18 cellular contexts compared by ENCODE assay signal in the genomic region with DNA sequence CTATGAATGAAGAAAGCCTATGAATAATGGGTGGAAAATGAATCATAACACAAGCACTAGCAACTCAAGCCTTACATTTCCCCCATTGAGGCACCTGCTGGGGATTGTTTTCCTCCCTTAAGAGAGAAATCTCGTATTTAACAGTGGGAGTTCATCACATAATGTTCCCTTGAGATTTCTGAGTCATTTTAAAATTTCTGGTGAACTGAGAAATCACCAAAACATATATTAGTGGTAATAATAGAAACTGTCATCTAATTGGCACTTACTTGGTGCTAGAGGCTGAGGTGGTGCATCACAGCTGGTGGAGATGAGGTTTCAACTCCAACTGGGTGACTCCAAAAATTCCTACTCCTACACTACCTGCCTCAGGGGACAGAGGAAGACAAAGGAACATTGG.
DNase-seq lines count a peak whose midpoint lies in the region; ATAC-seq and TF ChIP-seq lines count a peak whose summit lies in the region.
"Had no signal": no experiment of that assay in that cellular context is flagged by ENCODE, and none has a peak within 500 bp of the region (broad histone marks: within the 10 kb centered on the region; RNA-seq: fewer than 3 reads in every experiment).

No MANE protein-coding gene starts in this region.

- no peak overlapping the region for H3K27ac Mint-ChIP-seq in stimulated activated naive B cell treated with anti-CD40 and anti-IgM and Interleukin-4, amounts not matched to agents 10 μg/mL and 1 μg/mL and 100 μg/mL, for 72 hours
- H3K27ac Mint-ChIP-seq: B cell; CD4-positive, CD25-positive, alpha-beta regulatory T cell; CD8-positive, alpha-beta T cell; GM23338; H9 had no signal

- BruUV-seq in A673 (replicated peaks; lab: Mats Ljungman, UMichigan), result no TSS peak

- POLR2A ChIA-PET in A673 (lab: Charles Lee; ENCODE audit: low non-redundant PET), result no interaction called here

- TF ChIP-seq EP300 in esophagus muscularis mucosa (IDR thresholded peaks at IDR 0.05), result no peak

- no peaks in the 10 kb centered on the region for H3K27me3 ChIP-seq in A673 (replicated peaks; ENCODE audit: insufficient read depth, low read depth, low read length, poor library complexity)
- H3K27me3 ChIP-seq in esophagus muscularis mucosa, result peaks cover 0 to 4% (median 0%) of the 10 kb centered on the region in 4 donors
- H3K27me3 ChIP-seq: BLaER1 had no signal

- H3K4me3 Mint-ChIP-seq in stimulated activated naive B cell treated with anti-CD40 and anti-IgM and Interleukin-4, amounts not matched to agents 10 μg/mL and 1 μg/mL and 100 μg/mL, for 72 hours, result no peak overlapping the region
- H3K4me3 Mint-ChIP-seq: B cell; CD4-positive, CD25-positive, alpha-beta regulatory T cell; CD8-positive, alpha-beta T cell; GM23338; H9 had no signal

- no peak for TF ChIP-seq POLR2A in esophagus muscularis mucosa (IDR thresholded peaks at IDR 0.05; ENCODE audit: low read depth)

- no peak overlapping the region for H3K27ac ChIP-seq in A673 (ENCODE audit: low read depth, low read length, poor library complexity, severe bottlenecking)
- no peak overlapping the region for H3K27ac ChIP-seq in esophagus muscularis mucosa (replicated peaks in 1 of 4)
- H3K27ac ChIP-seq: BLaER1, C4-2B had no signal

- H3K27me3 Mint-ChIP-seq in stimulated activated naive B cell treated with anti-CD40 and anti-IgM and Interleukin-4, amounts not matched to agents 10 μg/mL and 1 μg/mL and 100 μg/mL, for 72 hours, result peaks cover 6 to 35% of the 10 kb centered on the region in 2 donors

- H3K36me3 ChIP-seq in A673 (ENCODE audit: insufficient read depth, low read length, poor library complexity, severe bottlenecking) (no peaks in the 10 kb centered on the region), esophagus muscularis mucosa (no peaks in the 10 kb centered on the region)
- H3K36me3 ChIP-seq: BLaER1 had no signal

- H3K4me1 ChIP-seq in A673 (ENCODE audit: insufficient read depth, low read length, poor library complexity, severe bottlenecking) (no peaks in the 10 kb centered on the region), esophagus muscularis mucosa (no peaks in the 10 kb centered on the region)
- H3K4me1 ChIP-seq: BLaER1, Caco-2 had no signal

- peak; percentile 87 to 95 for ATAC-seq in stimulated activated naive B cell treated with anti-CD40 and anti-IgM and Interleukin-4, amounts not matched to agents 10 μg/mL and 1 μg/mL and 100 μg/mL, for 72 hours (replicated peaks)
- ATAC-seq: CD8-positive, alpha-beta T cell; GM23338; HCT116 had no signal

- CTCF ChIA-PET in A673 (lab: Charles Lee), result interaction anchor here (0.6 kb wide), 1 partner anchor 10 kb away, joined by 9 read pairs; no protein-coding TSS in a partner anchor

- no peak overlapping the region for H3K4me3 ChIP-seq in A673 (ENCODE audit: low read depth, low read length, poor library complexity, severe bottlenecking)
- no peak overlapping the region for H3K4me3 ChIP-seq in esophagus muscularis mucosa
- H3K4me3 ChIP-seq: BLaER1, GM23338 had no signal

- peaks cover 1 to 5% of the 10 kb centered on the region in 2 donors for H3K9me3 Mint-ChIP-seq in stimulated activated naive B cell treated with anti-CD40 and anti-IgM and Interleukin-4, amounts not matched to agents 10 μg/mL and 1 μg/mL and 100 μg/mL, for 72 hours
- H3K9me3 Mint-ChIP-seq: CD8-positive, alpha-beta T cell; GM23338; H9 had no signal

- TF ChIP-seq CTCF in A673 (conservative IDR thresholded peaks at IDR 0.05; ENCODE audit: low read depth, low read length), result no peak
- no peak for TF ChIP-seq CTCF in esophagus muscularis mucosa (IDR thresholded peaks at IDR 0.05)

- intact Hi-C loops in A673 (cut with micrococcal nuclease; ENCODE audit: unreplicated experiment), result no loop called here
- intact Hi-C loops in head of caudate nucleus (cut with DNase I), result no loop called here
- intact Hi-C loops in esophagus muscularis mucosa (cut with DNase I), result no loop called here

- H3K4me1 Mint-ChIP-seq in stimulated activated naive B cell treated with anti-CD40 and anti-IgM and Interleukin-4, amounts not matched to agents 10 μg/mL and 1 μg/mL and 100 μg/mL, for 72 hours, result peaks cover 0 to 5% of the 10 kb centered on the region in 2 donors
- H3K4me1 Mint-ChIP-seq: B cell; CD4-positive, CD25-positive, alpha-beta regulatory T cell had no signal

- H3K9me3 ChIP-seq in A673 (ENCODE audit: low read depth, low read length, poor library complexity, severe bottlenecking) (no peaks in the 10 kb centered on the region), esophagus muscularis mucosa (no peaks in the 10 kb centered on the region)
- H3K9me3 ChIP-seq: BLaER1, Caco-2 had no signal

- no peaks in the 10 kb centered on the region for H3K36me3 Mint-ChIP-seq in stimulated activated naive B cell treated with anti-CD40 and anti-IgM and Interleukin-4, amounts not matched to agents 10 μg/mL and 1 μg/mL and 100 μg/mL, for 72 hours
- H3K36me3 Mint-ChIP-seq: CD4-positive, CD25-positive, alpha-beta regulatory T cell; CD8-positive, alpha-beta T cell had no signal

- WGBS in esophagus muscularis mucosa, result 54% methylated on average over 1 of the region's 1 CpG

- DNase-seq in A673 (ENCODE audit: low spot score) (peak; percentile 35), ELF-1 (ENCODE audit: low read depth, low spot score) (peak; percentile 4), head of caudate nucleus (peak in 28 of 42 donors; percentile 6 to 71 (median 32)), esophagus muscularis mucosa (ENCODE audit: extremely low spot score) (no peak), SK-N-DZ (ENCODE audit: low spot score) (no peak)
- peak; percentile 31 for DNase-seq in stimulated activated naive B cell treated with anti-CD40 and anti-IgM and Interleukin-4, amounts not matched to agents 10 μg/mL and 1 μg/mL and 100 μg/mL, for 72 hours
- DNase-seq: Caco-2; CD4-positive, CD25-positive, alpha-beta regulatory T cell; CD8-positive, alpha-beta T cell; DMS153; DND-41; GDM1; H9 had no signal

Comparison
In these comparisons a context has a peak if more than half of its experiments do, and no peak if none do; other contexts are left out.
1. DNase-seq: peak in A673 (single experiment), ELF-1 (single experiment), head of caudate nucleus (28 of 42) and stimulated activated naive B cell treated with anti-CD40 and anti-IgM and Interleukin-4, amounts not matched to agents 10 μg/mL and 1 μg/mL and 100 μg/mL, for 72 hours (single experiment); none in esophagus muscularis mucosa (single experiment) and SK-N-DZ (single experiment).